23 cellular contexts compared by ENCODE assay signal in the genomic region with DNA sequence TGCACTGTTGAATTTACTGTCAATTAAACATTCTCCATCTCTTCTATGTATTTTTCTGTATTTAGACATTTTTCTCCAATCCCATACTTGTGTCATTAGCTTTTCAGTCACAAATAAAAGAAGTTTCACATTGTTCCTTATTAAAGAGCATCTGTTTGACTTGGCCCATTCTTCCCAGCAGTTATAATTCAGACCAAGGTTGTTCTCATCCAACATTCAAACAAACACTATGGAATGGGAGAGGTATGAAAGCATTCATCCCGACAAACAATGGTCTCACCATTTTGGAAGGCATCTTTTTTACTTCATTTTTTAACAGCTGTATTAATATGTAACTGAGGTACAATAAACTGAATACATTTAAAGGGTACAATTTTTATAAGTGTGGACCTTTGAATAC.
"Had no signal": no experiment of that assay in that cellular context is flagged by ENCODE, and none has a peak within 500 bp of the region (broad histone marks: within the 10 kb centered on the region; RNA-seq: fewer than 3 reads in every experiment).

No MANE protein-coding gene starts in this region.

- H3K27ac ChIP-seq: colonic mucosa, coronary artery, dorsolateral prefrontal cortex, epithelial cell of prostate, esophagus muscularis mucosa, foreskin keratinocyte, gastrocnemius medialis, gastroesophageal sphincter, heart left ventricle, heart right ventricle had no signal

- ATAC-seq: effector memory CD8-positive, alpha-beta T cell; foreskin keratinocyte; gastrocnemius medialis; gastroesophageal sphincter; heart left ventricle; heart right ventricle had no signal

- DNase-seq: colonic mucosa; cortex of kidney; dermis blood vessel endothelial cell; dorsolateral prefrontal cortex; effector CD4-positive, alpha-beta T cell; effector CD8-positive, alpha-beta T cell; effector memory CD4-positive, alpha-beta T cell; effector memory CD8-positive, alpha-beta T cell; endodermal cell; erythroblast; esophagus squamous epithelium; foreskin fibroblast; foreskin keratinocyte; foreskin melanocyte; gastrocnemius medialis; glutamatergic neuron; head of caudate nucleus; heart left ventricle; heart right ventricle had no signal

- H3K27me3 ChIP-seq: colonic mucosa, esophagus muscularis mucosa, esophagus squamous epithelium, foreskin keratinocyte, gastrocnemius medialis, gastroesophageal sphincter had no signal

- H3K4me3 ChIP-seq: colonic mucosa, coronary artery, dorsolateral prefrontal cortex, esophagus muscularis mucosa, esophagus squamous epithelium, gastrocnemius medialis, gastroesophageal sphincter, heart left ventricle, heart right ventricle had no signal

- H3K36me3 ChIP-seq: colonic mucosa, esophagus muscularis mucosa, esophagus squamous epithelium, gastrocnemius medialis, gastroesophageal sphincter, heart left ventricle, heart right ventricle had no signal

- H3K9me3 ChIP-seq: colonic mucosa, esophagus muscularis mucosa, esophagus squamous epithelium, gastrocnemius medialis, gastroesophageal sphincter had no signal

- H3K4me1 ChIP-seq: colonic mucosa, esophagus muscularis mucosa, gastrocnemius medialis, gastroesophageal sphincter, heart left ventricle, heart right ventricle had no signal
